Comparison of ENCODE assay signal across 16 cellular contexts in the genomic region with DNA sequence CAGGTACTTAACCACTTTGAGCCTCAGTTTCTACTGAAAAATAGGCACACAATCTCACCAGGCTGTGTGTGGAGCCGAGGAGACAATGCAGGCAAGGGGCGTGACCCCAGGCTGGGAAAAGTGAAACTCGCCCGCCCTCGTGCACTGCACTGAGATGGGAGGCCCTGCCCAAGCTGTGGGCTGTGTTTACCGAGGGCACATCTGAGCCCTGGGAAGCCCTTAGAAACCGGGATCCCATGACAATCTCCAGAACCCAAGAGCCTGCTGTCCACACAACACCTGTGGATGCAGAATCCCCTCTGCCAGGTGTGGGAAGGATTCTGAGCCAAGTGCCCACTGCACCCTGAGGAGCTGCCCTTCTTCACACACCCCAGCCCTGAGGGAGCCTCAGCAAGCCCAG.
DNase-seq lines count a peak whose midpoint lies in the region; ATAC-seq, FAIRE-seq and TF ChIP-seq lines count a peak whose summit lies in the region.
"Had no signal": no experiment of that assay in that cellular context is flagged by ENCODE, and none has a peak within 500 bp of the region (broad histone marks: within the 10 kb centered on the region; RNA-seq: fewer than 3 reads in every experiment).

No MANE protein-coding gene starts in this region.

- H3K4me1 ChIP-seq in DND-41 (ENCODE audit: insufficient read depth, low read length) (peaks cover 13% of the 10 kb centered on the region), HEK293 (ENCODE audit: control insufficient read depth, insufficient read depth, low read length) (no peaks in the 10 kb centered on the region), Peyer's patch (peaks cover 0 to 27% (median 1%) of the 10 kb centered on the region in 4 donors)

- no peak overlapping the region for H3K9ac ChIP-seq in DND-41 (ENCODE audit: low read depth, low read length)
- H3K9ac ChIP-seq: KMS-11 had no signal

- no peak for DNase-seq in DND-41
- DNase-seq in Peyer's patch, result peak in 2 of 3 donors; percentile 65 to 66
- peak; percentile 44 for DNase-seq in sciatic nerve (ENCODE audit: low spot score)
- DNase-seq in activated CD4-positive, alpha-beta T cell treated with anti-CD3 and anti-CD28 coated beads, Interleukin-2, amount 50 U/mL, for 48 hours, result no peak
- DNase-seq in C1 segment of cervical spinal cord (lab: John Stamatoyannopoulos, UW), result no peak
- DNase-seq in GM19239 (ENCODE audit: insufficient read length, low spot score), result no peak
- DNase-seq: CD8-positive, alpha-beta memory T cell; GF-D8; MM.1S; NCI-H1105 treated with DMSO at 0.1 percent for 48 hours; NCI-H2029; NCI-H748 treated with DMSO at 0.1 percent for 48 hours; SIG-M5 had no signal

- CTCF ChIA-PET in HEK293 (lab: Yijun Ruan, JAX), result interaction anchor here (0.6 kb wide), 3 partner anchors 10 to 734 kb away, joined by 3 to 4 read pairs (median 3); no protein-coding TSS in a partner anchor

- no peaks in the 10 kb centered on the region for H3K27me3 ChIP-seq in DND-41 (ENCODE audit: insufficient read depth, low read length, poor library complexity)
- no peaks in the 10 kb centered on the region for H3K27me3 ChIP-seq in Peyer's patch

- H3K27ac ChIP-seq in DND-41 (ENCODE audit: low read length), result no peak overlapping the region
- H3K27ac ChIP-seq in HEK293 (ENCODE audit: extremely low read depth, low read depth, low read length), result no peak overlapping the region
- no peak overlapping the region for H3K27ac ChIP-seq in Peyer's patch
- H3K27ac ChIP-seq: KMS-11 had no signal

- no peak overlapping the region for H3K4me2 ChIP-seq in DND-41 (ENCODE audit: insufficient read depth, low read length)
- H3K4me2 ChIP-seq: KMS-11 had no signal

- H3K36me3 ChIP-seq in DND-41 (ENCODE audit: insufficient read depth, low read length) (no peaks in the 10 kb centered on the region), HEK293 (ENCODE audit: control insufficient read depth in 2 of 2, insufficient read depth in 1 of 2, low read length in 2 of 2) (no peaks in the 10 kb centered on the region), Peyer's patch (no peaks in the 10 kb centered on the region)

- ATAC-seq in DND-41 (ENCODE audit: insufficient read depth, low read depth) (peak; percentile 56; the same call in 1 of the 3 replicates), sciatic nerve (peak; percentile 21)

- no peak for TF ChIP-seq POLR2A in Peyer's patch (IDR thresholded peaks at IDR 0.05)

- H4K20me1 ChIP-seq in DND-41 (ENCODE audit: insufficient read depth, low read length), result no peaks in the 10 kb centered on the region

- intact Hi-C loops in sciatic nerve (cut with DNase I), result no loop called here

- H3K4me3 ChIP-seq in DND-41 (ENCODE audit: low read depth in 1 of 2, low read length in 2 of 2), result no peak overlapping the region
- no peak overlapping the region for H3K4me3 ChIP-seq in HEK293 (ENCODE audit: low read depth, low read length)
- H3K4me3 ChIP-seq in Peyer's patch, result no peak overlapping the region

- H3K9me3 ChIP-seq in DND-41 (ENCODE audit: insufficient read depth, low read length, severe bottlenecking), result no peaks in the 10 kb centered on the region
- no peaks in the 10 kb centered on the region for H3K9me3 ChIP-seq in HEK293 (ENCODE audit: control insufficient read depth, insufficient read depth, low read depth, low read length)
- H3K9me3 ChIP-seq in Peyer's patch, result no peaks in the 10 kb centered on the region

- POLR2A ChIA-PET in HEK293 (lab: Yijun Ruan, JAX), result no interaction called here

- TF ChIP-seq CTCF in DND-41 (IDR thresholded peaks at IDR 0.05; ENCODE audit: borderline replicate concordance, extremely low read depth, low read length, poor library complexity, severe bottlenecking), result no peak
- TF ChIP-seq CTCF in HEK293 (tag by site-specific recombination; IDR thresholded peaks at IDR 0.05), result no peak
- TF ChIP-seq CTCF in Peyer's patch (IDR thresholded peaks at IDR 0.05), result no peak

- no peak overlapping the region for H2AFZ ChIP-seq in DND-41 (ENCODE audit: low read depth, low read length)

- no peak for FAIRE-seq in GM19239 (lab: Jason Lieb, UNC)
- FAIRE-seq: H1 had no signal

- no peaks in the 10 kb centered on the region for H3K79me2 ChIP-seq in DND-41 (ENCODE audit: insufficient read depth, low read length)

TF ChIP-seq in HEK293, 187 proteins besides CTCF, POLR2A, EP300 and RAD21:
- TF ChIP-seq EGR2 (tag by site-specific recombination; IDR thresholded peaks at IDR 0.05; ENCODE audit: low read depth) (0 out of 2 replicates have a peak, but pooled peaks have one; percentile 19), TCF7L2 (IDR thresholded peaks at IDR 0.05; ENCODE audit: borderline replicate concordance, low read depth, low read length) (no peak)

Comparison
In these comparisons a context has a peak if more than half of its experiments do, and no peak if none do; other contexts are left out.
1. DNase-seq: peak in Peyer's patch (2 of 3) and sciatic nerve (single experiment); none in DND-41 (single experiment), activated CD4-positive, alpha-beta T cell treated with anti-CD3 and anti-CD28 coated beads, Interleukin-2, amount 50 U/mL, for 48 hours (0 of 2), C1 segment of cervical spinal cord (0 of 14) and GM19239 (single experiment).